Comparison of ENCODE assay signal across 8 cellular contexts in genomic region chr3:142725352-142725739, GRCh38. TPM values are rescaled to one million over a fixed set of nuclear protein-coding genes. Genes with fewer than 3 reads are reported as not detected.
A peak's percentile ranks its signal among the peaks of the same experiment; 100 is the strongest.
DNase-seq lines count a peak whose midpoint lies in the region; ATAC-seq and TF ChIP-seq lines count a peak whose summit lies in the region.

No MANE protein-coding gene starts in this region.

- 64 to 73% (median 72%) methylated on average over 5 of the region's 5 CpGs for WGBS in stomach, 5 donors

- intact Hi-C loops in activated CD4-positive, alpha-beta T cell treated with anti-CD3 and anti-CD28 coated beads for 36 hours (cut with DNase I, micrococcal nuclease), result loop anchor here in 1 of 2 experiments (2.0 kb wide), 2 partner anchors 929 to 1247 kb away; no protein-coding TSS in a partner anchor
- intact Hi-C loops in activated T-helper 2 cell treated with anti-CD3 and anti-CD28 coated beads, Interferon-gamma antibody, Interleukin-2, Interleukin-4, amounts not matched to agents 10 μg/mL and 5 μg/mL and 100 μg/mL, durations not matched to agents 14 hours and 24 hours and 36 hours (cut with micrococcal nuclease), result no loop called here
- intact Hi-C loops in stomach (cut with DNase I; ENCODE audit: low total_unique reads), result no loop called here

- peaks cover 4% of the 10 kb centered on the region; the same call in 1 of the 2 replicates for H3K4me1 ChIP-seq in iPS-20b (ENCODE audit: insufficient read depth, low read length)
- H3K4me1 ChIP-seq in stomach, result peaks cover 0 to 25% (median 17%) of the 10 kb centered on the region in 4 donors

- H3K27ac Mint-ChIP-seq in activated CD4-positive, alpha-beta T cell treated with anti-CD3 and anti-CD28 coated beads for 36 hours, result no peak overlapping the region
- no peak overlapping the region for H3K27ac Mint-ChIP-seq in activated T-helper 2 cell treated with anti-CD3 and anti-CD28 coated beads, Interferon-gamma antibody, Interleukin-2, Interleukin-4, amounts not matched to agents 10 μg/mL and 5 μg/mL and 100 μg/mL, durations not matched to agents 14 hours and 24 hours and 36 hours

- POLR2A ChIA-PET in activated CD4-positive, alpha-beta T cell treated with anti-CD3 and anti-CD28 coated beads for 36 hours (lab: Charles Lee), result no interaction called here

- DNase-seq in activated CD4-positive, alpha-beta T cell treated with anti-CD3 and anti-CD28 coated beads for 36 hours, result no peak
- DNase-seq in activated CD4-positive, alpha-beta T cell treated with anti-CD3 and anti-CD28 coated beads, Interleukin-2, amount 50 U/mL, for 4 hours, result no peak
- no peak for DNase-seq in activated T-helper 2 cell treated with anti-CD3 and anti-CD28 coated beads, Interferon-gamma antibody, Interleukin-2, Interleukin-4, amounts not matched to agents 10 μg/mL and 5 μg/mL and 100 μg/mL, durations not matched to agents 14 hours and 24 hours and 36 hours (ENCODE audit: low spot score)
- no peak for DNase-seq in stomach
- DNase-seq in Kasumi-1 (lab: John Stamatoyannopoulos, UW), result no peak
- DNase-seq in inferior parietal cortex (ENCODE audit: extremely low spot score), result no peak

- H3K27me3 Mint-ChIP-seq in activated CD4-positive, alpha-beta T cell treated with anti-CD3 and anti-CD28 coated beads for 36 hours, result peaks cover 31% of the 10 kb centered on the region
- H3K27me3 Mint-ChIP-seq in activated T-helper 2 cell treated with anti-CD3 and anti-CD28 coated beads, Interferon-gamma antibody, Interleukin-2, Interleukin-4, amounts not matched to agents 10 μg/mL and 5 μg/mL and 100 μg/mL, durations not matched to agents 14 hours and 24 hours and 36 hours (ENCODE audit: low read depth), result peaks cover 47% of the 10 kb centered on the region

- peaks cover 11% of the 10 kb centered on the region for H3K4me1 Mint-ChIP-seq in activated CD4-positive, alpha-beta T cell treated with anti-CD3 and anti-CD28 coated beads for 36 hours
- H3K4me1 Mint-ChIP-seq in activated T-helper 2 cell treated with anti-CD3 and anti-CD28 coated beads, Interferon-gamma antibody, Interleukin-2, Interleukin-4, amounts not matched to agents 10 μg/mL and 5 μg/mL and 100 μg/mL, durations not matched to agents 14 hours and 24 hours and 36 hours (ENCODE audit: low read depth), result peaks cover 4% of the 10 kb centered on the region

- H3K27ac ChIP-seq in iPS-20b (ENCODE audit: low read length), result no peak overlapping the region
- peak overlapping the region in 2 of 5 donors; percentile 82 to 96 for H3K27ac ChIP-seq in stomach

- H3K9me3 ChIP-seq in iPS-20b (ENCODE audit: insufficient read depth, low read depth, low read length), result no peaks in the 10 kb centered on the region
- H3K9me3 ChIP-seq in stomach, result no peaks in the 10 kb centered on the region

- TF ChIP-seq CTCF in stomach (IDR thresholded peaks at IDR 0.05), result no peak

- no peak for TF ChIP-seq POLR2A in stomach (IDR thresholded peaks at IDR 0.05)

- no peak for ATAC-seq in activated CD4-positive, alpha-beta T cell treated with anti-CD3 and anti-CD28 coated beads for 36 hours
- no peak for ATAC-seq in GM19452 (IDR thresholded peaks at IDR 0.05; ENCODE audit: unreplicated experiment)

- peak overlapping the region; percentile 82 for H3K4me3 Mint-ChIP-seq in activated CD4-positive, alpha-beta T cell treated with anti-CD3 and anti-CD28 coated beads for 36 hours
- peak overlapping the region; percentile 86 for H3K4me3 Mint-ChIP-seq in activated T-helper 2 cell treated with anti-CD3 and anti-CD28 coated beads, Interferon-gamma antibody, Interleukin-2, Interleukin-4, amounts not matched to agents 10 μg/mL and 5 μg/mL and 100 μg/mL, durations not matched to agents 14 hours and 24 hours and 36 hours (ENCODE audit: low read depth)

- peak overlapping the region; percentile 79 for H3K4me3 ChIP-seq in iPS-20b (ENCODE audit: low read length)
- H3K4me3 ChIP-seq in stomach, result peak overlapping the region; percentile 76 to 86 (median 83)

- H3K9me3 Mint-ChIP-seq in activated CD4-positive, alpha-beta T cell treated with anti-CD3 and anti-CD28 coated beads for 36 hours (ENCODE audit: low read depth), result peaks cover 2% of the 10 kb centered on the region
- peaks cover 9% of the 10 kb centered on the region for H3K9me3 Mint-ChIP-seq in activated T-helper 2 cell treated with anti-CD3 and anti-CD28 coated beads, Interferon-gamma antibody, Interleukin-2, Interleukin-4, amounts not matched to agents 10 μg/mL and 5 μg/mL and 100 μg/mL, durations not matched to agents 14 hours and 24 hours and 36 hours

- H3K27me3 ChIP-seq in iPS-20b (ENCODE audit: insufficient read depth, low read length), result no peaks in the 10 kb centered on the region
- H3K27me3 ChIP-seq in stomach, result peaks cover 0 to 17% (median 12%) of the 10 kb centered on the region in 3 donors

- CTCF ChIA-PET in activated CD4-positive, alpha-beta T cell treated with anti-CD3 and anti-CD28 coated beads for 36 hours (lab: Charles Lee), result no interaction called here

- H3K36me3 ChIP-seq in iPS-20b (ENCODE audit: insufficient read depth, low read depth, low read length), result no peaks in the 10 kb centered on the region
- no peaks in the 10 kb centered on the region for H3K36me3 ChIP-seq in stomach

- no peaks in the 10 kb centered on the region for H3K36me3 Mint-ChIP-seq in activated CD4-positive, alpha-beta T cell treated with anti-CD3 and anti-CD28 coated beads for 36 hours (ENCODE audit: low read depth)
- H3K36me3 Mint-ChIP-seq in activated T-helper 2 cell treated with anti-CD3 and anti-CD28 coated beads, Interferon-gamma antibody, Interleukin-2, Interleukin-4, amounts not matched to agents 10 μg/mL and 5 μg/mL and 100 μg/mL, durations not matched to agents 14 hours and 24 hours and 36 hours (ENCODE audit: low read depth), result no peaks in the 10 kb centered on the region

- H3K9ac ChIP-seq in iPS-20b (ENCODE audit: low read depth, low read length), result peak overlapping the region; percentile 87; the same call in 1 of the 2 replicates

- TF ChIP-seq EP300 in stomach (IDR thresholded peaks at IDR 0.05), result no peak

RNA-seq across cellular contexts. Expression of gene TRPC1, which starts 1.5 kb away (rescaled TPM):
- total RNA-seq in activated CD4-positive, alpha-beta T cell treated with anti-CD3 and anti-CD28 coated beads for 36 hours, result 1 to 10 TPM; 4.7 to 6.2 TPM
- total RNA-seq in activated T-helper 2 cell treated with anti-CD3 and anti-CD28 coated beads, Interferon-gamma antibody, Interleukin-2, Interleukin-4, amounts not matched to agents 10 μg/mL and 5 μg/mL and 100 μg/mL, durations not matched to agents 14 hours and 24 hours and 36 hours, result 1.4 and 2.5 TPM in 2 replicates
- 10 to 100 TPM in 1 of 5 donors, 1 to 10 TPM in 4; 1.2 to 28.8 (median 4.8) TPM for total RNA-seq in stomach
- polyA plus RNA-seq in stomach, result 1 to 10 TPM; 1.7 to 2.7 (median 2.6) TPM
